ENCODE assay signal across 8 cellular contexts in genomic region chr6:143130928-143131327, GRCh38.
"Had no signal": no experiment of that assay in that cellular context is flagged by ENCODE, and none has a peak within 500 bp of the region (broad histone marks: within the 10 kb centered on the region; RNA-seq: fewer than 3 reads in every experiment).

No MANE protein-coding gene starts in this region.

- H3K4me1 ChIP-seq: HAP-1 had no signal

- H3K27ac ChIP-seq: GM23248 had no signal

- ATAC-seq: HCT116 had no signal

- H2AFZ ChIP-seq: GM23248 had no signal

- H3K9me3 ChIP-seq: HAP-1 had no signal

- H3K27me3 Mint-ChIP-seq: IgD-negative memory B cell had no signal

- H3K36me3 ChIP-seq: HAP-1 had no signal

- H3K9ac ChIP-seq: GM23248 had no signal

- H3K4me3 ChIP-seq: GM23248, HAP-1 had no signal

- H3K27ac Mint-ChIP-seq: IgD-negative memory B cell had no signal

- DNase-seq: GM23248, GOT3, H7, KG1 had no signal

- FAIRE-seq: HTR-8/SVneo had no signal
